In genomic region chr3:102200126-102200525, GRCh38 we compare ENCODE assay signal across 30 cellular contexts.
DNase-seq lines count a peak whose midpoint lies in the region; ATAC-seq, FAIRE-seq and TF ChIP-seq lines count a peak whose summit lies in the region.
"Had no signal": no experiment of that assay in that cellular context is flagged by ENCODE, and none has a peak within 500 bp of the region (broad histone marks: within the 10 kb centered on the region; RNA-seq: fewer than 3 reads in every experiment).

No MANE protein-coding gene starts in this region.

- no peak for ATAC-seq in right cardiac atrium
- ATAC-seq: activated CD4-positive, CD25-positive, alpha-beta regulatory T cell treated with anti-CD3 and anti-CD28 coated beads, Interleukin-2, amount 50 U/mL, for 24 hours; body of pancreas; right lobe of liver; SK-N-SH treated with all-trans-retinoic acid at 6 μM for 48 hours; T-helper 17 cell had no signal

- FAIRE-seq in bronchial epithelial cell (lab: Jason Lieb, UNC) (no peak), GM12891 (lab: Jason Lieb, UNC) (no peak)
- FAIRE-seq: endometrium, G401.6 had no signal

- H3K9me3 ChIP-seq in right cardiac atrium (ENCODE audit: control insufficient read depth, low read length) (no peaks in the 10 kb centered on the region), tibial artery (no peaks in the 10 kb centered on the region)
- H3K9me3 ChIP-seq: BE2C, body of pancreas, left ventricle myocardium inferior, right lobe of liver, tibial nerve had no signal

- TF ChIP-seq POLR2A in GM12891 (IDR thresholded peaks at IDR 0.05; ENCODE audit: low read depth, low read length): no peak

- H3K27me3 ChIP-seq in bronchial epithelial cell (ENCODE audit: control insufficient read depth, insufficient read depth, low read length) (no peaks in the 10 kb centered on the region), right cardiac atrium (ENCODE audit: control insufficient read depth, insufficient read depth) (no peaks in the 10 kb centered on the region), tibial artery (no peaks in the 10 kb centered on the region)
- H3K27me3 ChIP-seq: BE2C, body of pancreas, right lobe of liver, tibial nerve had no signal

- no peak overlapping the region for H3K4me3 ChIP-seq in bronchial epithelial cell (ENCODE audit: low read depth, low read length)
- H3K4me3 ChIP-seq in right cardiac atrium (ENCODE audit: low read length): no peak overlapping the region
- H3K4me3 ChIP-seq in tibial artery: no peak overlapping the region
- H3K4me3 ChIP-seq: body of pancreas, left ventricle myocardium inferior, right lobe of liver, tibial nerve had no signal

- no peaks in the 10 kb centered on the region for H3K36me3 ChIP-seq in bronchial epithelial cell (ENCODE audit: control insufficient read depth, insufficient read depth, low read length)
- no peaks in the 10 kb centered on the region for H3K36me3 ChIP-seq in tibial artery
- H3K36me3 ChIP-seq: BE2C, left ventricle myocardium inferior, right lobe of liver, tibial nerve had no signal

- peak; percentile 11 for DNase-seq in DMS53 treated with DMSO at 0.1 percent for 48 hours (lab: John Stamatoyannopoulos, UW; ENCODE audit: unreplicated experiment)
- DNase-seq in HT1080 (ENCODE audit: low read depth): peak; percentile 49
- peak; percentile 95 for DNase-seq in bronchial epithelial cell (ENCODE audit: low read depth)
- peak; percentile 90 for DNase-seq in kidney tubule cell (ENCODE audit: low spot score)
- no peak for DNase-seq in foreskin melanocyte
- no peak for DNase-seq in right cardiac atrium
- no peak for DNase-seq in tibial artery
- no peak for DNase-seq in GM12891 (ENCODE audit: insufficient read length, low spot score)
- DNase-seq: activated CD4-positive, alpha-beta memory T cell treated with anti-CD3 and anti-CD28 coated beads for 36 hours; activated naive CD4-positive, alpha-beta T cell; activated naive CD8-positive, alpha-beta T cell treated with anti-CD3 and anti-CD28 coated beads, Interleukin-2, amount 50 U/mL, for 24 hours; activated T-cell treated with anti-CD3 and anti-CD28 coated beads, Interleukin-2, amount 50 U/mL, for 72 hours; BE2C; body of pancreas; CD8-positive, alpha-beta memory T cell; DMS 273 treated with DMSO at 0.1 percent for 48 hours; left ventricle myocardium inferior; NCI-H1417 treated with DMSO at 0.1 percent for 48 hours; NCI-H2081 treated with DMSO at 0.1 percent for 48 hours; NCI-H2227 treated with DMSO at 0.1 percent for 48 hours; NCI-H69; right lobe of liver; Right ventricle myocardium superior; stimulated activated CD4-positive, alpha-beta T cell treated with anti-CD3 and anti-CD28 coated beads, Interleukin-4, amount 100 ng/mL, for 24 hours; T-helper 17 cell had no signal

- no peaks in the 10 kb centered on the region for H3K4me1 ChIP-seq in right cardiac atrium (ENCODE audit: control insufficient read depth, insufficient read depth, low read length)
- H3K4me1 ChIP-seq in tibial artery: peaks cover 0 to 2% (median 0%) of the 10 kb centered on the region in 4 donors
- H3K4me1 ChIP-seq: BE2C, tibial nerve had no signal

- intact Hi-C loops in right cardiac atrium (cut with DNase I): no loop called here
- intact Hi-C loops in tibial artery (cut with DNase I; ENCODE audit: low total_unique reads): no loop called here

- TF ChIP-seq CTCF in bronchial epithelial cell (IDR thresholded peaks at IDR 0.05; ENCODE audit: insufficient read depth, low read length, severe bottlenecking): no peak
- no peak for TF ChIP-seq CTCF in tibial artery (IDR thresholded peaks at IDR 0.05)

- H3K27ac ChIP-seq in right cardiac atrium (ENCODE audit: low read length): no peak overlapping the region
- no peak overlapping the region for H3K27ac ChIP-seq in tibial artery
- H3K27ac ChIP-seq: body of pancreas, left ventricle myocardium inferior, right lobe of liver, tibial nerve had no signal

TF ChIP-seq in GM12891, 5 proteins besides CTCF, POLR2A, EP300 and RAD21:
- TF ChIP-seq POLR2AphosphoS5 (IDR thresholded peaks at IDR 0.05; ENCODE audit: low read depth, low read length): no peak
- no peak for TF ChIP-seq SPI1 (IDR thresholded peaks at IDR 0.05; ENCODE audit: low read depth, low read length)
- TF ChIP-seq PAX5 (IDR thresholded peaks at IDR 0.05; ENCODE audit: insufficient read depth, low read length, severe bottlenecking): no peak
- TF ChIP-seq TAF1 (IDR thresholded peaks at IDR 0.05; ENCODE audit: low read depth, low read length): no peak
- TF ChIP-seq POU2F2 (IDR thresholded peaks at IDR 0.05; ENCODE audit: low read depth, low read length): no peak
TF ChIP-seq in GM12891: peak in this region for 0.

Comparison
In these comparisons a context has a peak if more than half of its experiments do, and no peak if none do; other contexts are left out.
1. DNase-seq: peak in DMS53 treated with DMSO at 0.1 percent for 48 hours (single experiment), HT1080 (single experiment), bronchial epithelial cell (single experiment) and kidney tubule cell (single experiment); none in foreskin melanocyte (single experiment), right cardiac atrium (0 of 3), tibial artery (0 of 2) and GM12891 (single experiment).